In the genomic region with DNA sequence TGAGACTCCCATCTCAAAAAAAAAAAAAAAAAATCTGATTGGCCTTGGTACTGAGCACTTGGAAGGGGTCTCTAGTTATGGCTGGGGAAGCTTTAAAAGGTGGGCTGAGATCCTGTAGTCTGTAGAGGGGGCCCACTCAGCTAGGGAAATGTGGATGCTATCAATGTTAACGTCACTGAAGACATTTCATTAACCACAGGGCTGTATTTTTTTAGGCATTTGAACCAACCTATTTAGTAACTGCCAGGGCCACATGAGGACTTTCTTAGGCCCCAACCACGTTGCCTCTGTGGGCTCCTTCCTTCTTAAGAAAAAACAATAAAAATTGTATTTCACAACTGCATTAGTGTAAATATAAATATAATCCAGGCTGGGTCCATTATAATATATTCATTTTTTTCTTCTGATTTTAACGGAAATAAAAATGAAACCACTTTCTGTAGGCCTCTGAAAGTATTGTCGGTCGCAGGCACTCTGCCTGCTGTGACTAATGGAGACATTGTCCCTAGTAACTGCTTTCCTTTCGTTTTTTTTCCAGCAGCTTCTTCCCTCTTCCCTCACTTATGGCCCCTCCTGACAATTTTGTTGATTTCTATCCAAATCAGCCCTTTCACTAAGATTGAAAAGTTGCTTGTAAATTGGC, we compare ENCODE assay signal across 10 cellular contexts.
DNase-seq lines count a peak whose midpoint lies in the region; ATAC-seq and TF ChIP-seq lines count a peak whose summit lies in the region.
"Had no signal": no experiment of that assay in that cellular context is flagged by ENCODE, and none has a peak within 500 bp of the region (broad histone marks: within the 10 kb centered on the region; RNA-seq: fewer than 3 reads in every experiment).

No MANE protein-coding gene starts in this region.

- no peak for TF ChIP-seq POLR2A in prostate gland (IDR thresholded peaks at IDR 0.05)

- H3K27me3 ChIP-seq in prostate gland (replicated peaks; ENCODE audit: insufficient read depth), result no peaks in the 10 kb centered on the region
- H3K27me3 ChIP-seq: right lobe of liver had no signal

- intact Hi-C loops in prostate gland (cut with DNase I), result no loop called here

- no peak overlapping the region for H3K4me3 ChIP-seq in prostate gland
- H3K4me3 ChIP-seq: right lobe of liver had no signal

- no peaks in the 10 kb centered on the region for H3K4me1 ChIP-seq in prostate gland (replicated peaks)
- H3K4me1 ChIP-seq: right lobe of liver had no signal

- peaks cover 3 to 8% of the 10 kb centered on the region in 2 donors for H3K4me1 Mint-ChIP-seq in effector memory CD8-positive, alpha-beta T cell (ENCODE audit: low read depth in 2 of 2)
- H3K4me1 Mint-ChIP-seq in glutamatergic neuron (ENCODE audit: low read depth, unreplicated experiment), result no peaks in the 10 kb centered on the region

- H3K9me3 Mint-ChIP-seq in effector memory CD8-positive, alpha-beta T cell, result peaks cover 0 to 1% of the 10 kb centered on the region in 2 donors
- H3K9me3 Mint-ChIP-seq in glutamatergic neuron (ENCODE audit: unreplicated experiment), result no peaks in the 10 kb centered on the region

- no peaks in the 10 kb centered on the region for H3K36me3 ChIP-seq in prostate gland
- H3K36me3 ChIP-seq: right lobe of liver had no signal

- peaks cover 2% of the 10 kb centered on the region for H3K36me3 Mint-ChIP-seq in effector memory CD8-positive, alpha-beta T cell (ENCODE audit: insufficient read depth)
- no peaks in the 10 kb centered on the region for H3K36me3 Mint-ChIP-seq in glutamatergic neuron (ENCODE audit: unreplicated experiment)

- no peaks in the 10 kb centered on the region for H3K27me3 Mint-ChIP-seq in effector memory CD8-positive, alpha-beta T cell
- H3K27me3 Mint-ChIP-seq in glutamatergic neuron (ENCODE audit: unreplicated experiment), result no peaks in the 10 kb centered on the region

- no peaks in the 10 kb centered on the region for H3K9me3 ChIP-seq in prostate gland
- H3K9me3 ChIP-seq: right lobe of liver had no signal

- peak overlapping the region; percentile 74 to 84 for H3K27ac Mint-ChIP-seq in effector memory CD8-positive, alpha-beta T cell
- no peak overlapping the region for H3K27ac Mint-ChIP-seq in glutamatergic neuron (ENCODE audit: unreplicated experiment)

- ATAC-seq in HG03439 (IDR thresholded peaks at IDR 0.05; ENCODE audit: unreplicated experiment) (peak; percentile 66), HG02970 (IDR thresholded peaks at IDR 0.05; ENCODE audit: low FRiP score, unreplicated experiment) (no peak)
- no peak for ATAC-seq in effector memory CD8-positive, alpha-beta T cell (replicated peaks)

- peak overlapping the region in 1 of 2 donors; percentile 39 for H3K4me3 Mint-ChIP-seq in effector memory CD8-positive, alpha-beta T cell
- H3K4me3 Mint-ChIP-seq in glutamatergic neuron (ENCODE audit: unreplicated experiment), result no peak overlapping the region

- TF ChIP-seq CTCF in prostate gland (IDR thresholded peaks at IDR 0.05) (no peak), glutamatergic neuron (IDR thresholded peaks at IDR 0.05; ENCODE audit: partially characterized antibody, unreplicated experiment) (no peak)

- peak; percentile 34 for DNase-seq in NCI-H1092 treated with DMSO at 0.1 percent for 48 hours (lab: John Stamatoyannopoulos, UW)
- DNase-seq in NCI-H1092 (lab: John Stamatoyannopoulos, UW), result no peak
- no peak for DNase-seq in effector memory CD8-positive, alpha-beta T cell
- no peak for DNase-seq in prostate gland (ENCODE audit: low spot score)
- no peak for DNase-seq in NOMO-1 (lab: John Stamatoyannopoulos, UW; ENCODE audit: unreplicated experiment in 2 of 2)
- DNase-seq in glutamatergic neuron, result no peak
- DNase-seq: Kasumi-1, right lobe of liver had no signal

- 36% methylated on average over 6 of the region's 6 CpGs for WGBS in prostate gland

- peak overlapping the region; percentile 7 to 39 for H3K27ac ChIP-seq in prostate gland
- H3K27ac ChIP-seq: right lobe of liver had no signal
